In genomic region chr4:122842984-122843531, GRCh38 we compare ENCODE assay signal across 1 cellular context.
TF ChIP-seq lines count a peak whose summit lies in the region.

No MANE protein-coding gene starts in this region.

TF ChIP-seq in WTC11, 78 proteins besides CTCF, POLR2A, EP300 and RAD21 (continued from another document):
- 0 out of 2 replicates have a peak, but pooled peaks have one; percentile 32 for TF ChIP-seq ERG (CRISPR knock-in tag; IDR thresholded peaks at IDR 0.05)
